In genomic region chr9:126519660-126520425, GRCh38 we compare ENCODE assay signal across 19 cellular contexts.
DNase-seq lines count a peak whose midpoint lies in the region; ATAC-seq, FAIRE-seq and TF ChIP-seq lines count a peak whose summit lies in the region.
"Had no signal": no experiment of that assay in that cellular context is flagged by ENCODE, and none has a peak within 500 bp of the region (broad histone marks: within the 10 kb centered on the region; RNA-seq: fewer than 3 reads in every experiment).

No MANE protein-coding gene starts in this region.

- H3K27ac ChIP-seq in SJCRH30 = peak overlapping the region; percentile 39
- H3K27ac ChIP-seq: body of pancreas had no signal

- ATAC-seq in stimulated activated effector memory CD8-positive, alpha-beta T cell treated with anti-CD3 and anti-CD28 coated beads, Interleukin-12 subunit alpha, Interleukin-12 subunit beta, amount 100 ng/mL, for 72 hours = peak; percentile 69
- no peak for ATAC-seq in left colon
- ATAC-seq: body of pancreas, SK-N-SH treated with all-trans-retinoic acid at 6 μM for 48 hours had no signal

- H3K9me3 Mint-ChIP-seq in stimulated activated effector memory CD8-positive, alpha-beta T cell treated with anti-CD3 and anti-CD28 coated beads, Interleukin-12 subunit alpha, Interleukin-12 subunit beta, amount 100 ng/mL, for 72 hours = no peaks in the 10 kb centered on the region

- H3K4me1 Mint-ChIP-seq in stimulated activated effector memory CD8-positive, alpha-beta T cell treated with anti-CD3 and anti-CD28 coated beads, Interleukin-12 subunit alpha, Interleukin-12 subunit beta, amount 100 ng/mL, for 72 hours = peaks cover 82% of the 10 kb centered on the region

- intact Hi-C loops in left colon (cut with DNase I, micrococcal nuclease) = no loop called here

- peak overlapping the region; percentile 43 for H3K4me3 ChIP-seq in SJCRH30
- H3K4me3 ChIP-seq: body of pancreas had no signal

- H3K4me3 Mint-ChIP-seq in stimulated activated effector memory CD8-positive, alpha-beta T cell treated with anti-CD3 and anti-CD28 coated beads, Interleukin-12 subunit alpha, Interleukin-12 subunit beta, amount 100 ng/mL, for 72 hours = peak overlapping the region; percentile 72

- peaks cover 26% of the 10 kb centered on the region for H3K36me3 Mint-ChIP-seq in stimulated activated effector memory CD8-positive, alpha-beta T cell treated with anti-CD3 and anti-CD28 coated beads, Interleukin-12 subunit alpha, Interleukin-12 subunit beta, amount 100 ng/mL, for 72 hours

- H3K27ac Mint-ChIP-seq in stimulated activated effector memory CD8-positive, alpha-beta T cell treated with anti-CD3 and anti-CD28 coated beads, Interleukin-12 subunit alpha, Interleukin-12 subunit beta, amount 100 ng/mL, for 72 hours = peak overlapping the region; percentile 58

- no peaks in the 10 kb centered on the region; the same call in 1 of the 2 replicates for H3K27me3 ChIP-seq in SJCRH30

- FAIRE-seq in GM12892 (lab: Jason Lieb, UNC) = no peak
- FAIRE-seq: GM18507, TTC549 had no signal

- H3K4me1 ChIP-seq in SJCRH30 = peaks cover 52% of the 10 kb centered on the region

- DNase-seq in stimulated activated CD4-positive, alpha-beta T cell treated with anti-CD3 and anti-CD28 coated beads, Interleukin-4, amount 100 ng/mL, for 24 hours = peak; percentile 19
- no peak for DNase-seq in stimulated activated CD4-positive, alpha-beta T cell treated with anti-CD3 and anti-CD28 coated beads, Interleukin-12 subunit alpha, Interleukin-12 subunit beta, amount 100 ng/mL, for 4 hours
- DNase-seq in SJCRH30 (peak; percentile 48 to 76), left kidney (ENCODE audit: low read depth, low spot score) (peak; percentile 67), NCI-H1092 (lab: John Stamatoyannopoulos, UW) (no peak), left colon (no peak), GM12892 (ENCODE audit: insufficient read length) (no peak)
- peak in 1 of 2 donors; percentile 76 for DNase-seq in stimulated activated effector memory CD8-positive, alpha-beta T cell treated with anti-CD3 and anti-CD28 coated beads, Interleukin-12 subunit alpha, Interleukin-12 subunit beta, amount 100 ng/mL, for 72 hours (ENCODE audit: low spot score in 2 of 2)
- DNase-seq: body of pancreas, DMS 273 treated with DMSO at 0.1 percent for 48 hours, hippocampal formation, Kasumi-1, NCI-H1417 treated with DMSO at 0.1 percent for 48 hours, NCI-H446 treated with DMSO at 0.1 percent for 48 hours, OCI-M1, substantia nigra had no signal

- no peak for TF ChIP-seq POLR2A in GM12892 (IDR thresholded peaks at IDR 0.05; ENCODE audit: low read depth, low read length)

- H3K9me3 ChIP-seq in SJCRH30 (replicated peaks) = no peaks in the 10 kb centered on the region
- H3K9me3 ChIP-seq: body of pancreas had no signal

- H3K36me3 ChIP-seq in SJCRH30 = no peaks in the 10 kb centered on the region

Comparison
In these comparisons a context has a peak if more than half of its experiments do, and no peak if none do; other contexts are left out.
1. DNase-seq: peak in stimulated activated CD4-positive, alpha-beta T cell treated with anti-CD3 and anti-CD28 coated beads, Interleukin-4, amount 100 ng/mL, for 24 hours (single experiment), SJCRH30 (2 of 2) and left kidney (single experiment); none in stimulated activated CD4-positive, alpha-beta T cell treated with anti-CD3 and anti-CD28 coated beads, Interleukin-12 subunit alpha, Interleukin-12 subunit beta, amount 100 ng/mL, for 4 hours (single experiment), NCI-H1092 (single experiment), left colon (0 of 2) and GM12892 (single experiment).